8 cellular contexts compared by ENCODE assay signal in the genomic region with DNA sequence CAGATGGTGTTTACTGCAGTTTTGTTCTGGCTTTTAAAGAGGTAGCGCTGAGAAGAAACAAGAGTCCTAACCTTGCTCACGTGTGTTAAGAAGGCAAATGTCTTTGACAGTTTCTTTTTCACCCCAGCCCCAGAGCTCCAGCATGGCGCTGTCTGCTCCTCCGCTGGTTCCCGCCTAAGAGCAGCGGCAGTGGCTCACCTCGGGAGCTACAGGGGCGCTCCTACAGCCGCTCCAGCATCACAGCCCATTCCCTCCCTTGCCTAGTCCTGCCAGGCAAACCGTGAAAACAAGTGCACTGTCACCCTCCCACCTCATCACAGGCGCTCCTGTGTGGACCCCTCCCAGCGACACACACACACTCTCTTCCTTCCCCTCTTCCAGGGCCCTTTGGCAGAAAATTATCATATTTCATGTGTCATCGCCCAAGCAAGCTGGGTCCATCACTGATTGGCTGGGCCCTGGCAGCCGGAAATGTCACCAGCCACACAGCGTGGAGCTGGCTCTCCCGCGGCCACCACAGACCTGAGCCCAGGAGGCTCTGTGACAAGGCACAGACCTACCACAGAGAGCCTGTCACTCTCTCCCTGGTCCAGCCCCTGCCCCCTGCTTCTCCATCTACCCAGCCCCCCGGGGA. TPM values are rescaled to one million over a fixed set of nuclear protein-coding genes. Genes with fewer than 3 reads are reported as not detected.
DNase-seq lines count a peak whose midpoint lies in the region; ATAC-seq and TF ChIP-seq lines count a peak whose summit lies in the region.

No MANE protein-coding gene starts in this region.

- H3K4me3 Mint-ChIP-seq in H9 = peak overlapping the region; percentile 60 to 76
- H3K4me3 Mint-ChIP-seq in progenitor cell of endocrine pancreas (ENCODE audit: low read depth) = peak overlapping the region; percentile 20

- H3K9ac ChIP-seq in H9 (ENCODE audit: extremely low read depth, insufficient read length, low read length) = no peak overlapping the region

- peaks cover 30 to 32% of the 10 kb centered on the region in 2 experiments for H3K4me1 Mint-ChIP-seq in H9
- H3K4me1 Mint-ChIP-seq in progenitor cell of endocrine pancreas (ENCODE audit: low read depth) = peaks cover 22% of the 10 kb centered on the region

- H3K9me3 Mint-ChIP-seq in H9 (peaks cover 6 to 12% of the 10 kb centered on the region in 2 experiments; a peak in 3 of 5 replicates), progenitor cell of endocrine pancreas (ENCODE audit: low read depth) (peaks cover 3% of the 10 kb centered on the region)

- DNase-seq in Daoy (ENCODE audit: low read depth) = peak; percentile 85
- DNase-seq in H9 = peak; percentile 81
- peak; percentile 81 for DNase-seq in NCI-H2227 treated with DMSO at 0.1 percent for 48 hours (lab: John Stamatoyannopoulos, UW)
- DNase-seq in activated CD8-positive, alpha-beta memory T cell treated with anti-CD3 and anti-CD28 coated beads for 48 hours (ENCODE audit: low read depth in 2 of 3, low spot score in 2 of 3) = peak; percentile 45 to 66 (median 62)
- peak; percentile 62 for DNase-seq in germinal center (ENCODE audit: low spot score)
- DNase-seq in progenitor cell of endocrine pancreas (ENCODE audit: low spot score, unreplicated experiment) = no peak

- H3K27ac ChIP-seq in H9 (ENCODE audit: insufficient read length, low read depth, low read length) = no peak overlapping the region

- no peak overlapping the region for H4K8ac ChIP-seq in H9 (replicated peaks; ENCODE audit: insufficient read length, low read depth, low read length)

- ATAC-seq in GM18498 (IDR thresholded peaks at IDR 0.05; ENCODE audit: unreplicated experiment) = no peak
- no peak for ATAC-seq in HG03354 (IDR thresholded peaks at IDR 0.05; ENCODE audit: poor library complexity, severe bottlenecking, unreplicated experiment)

- 0 out of 7 replicates have a peak, but pooled peaks cover 0 to 4% (median 0%) of the 10 kb centered on the region in 3 experiments for H3K36me3 Mint-ChIP-seq in H9 (ENCODE audit: insufficient read depth in 1 of 3, low read depth in 3 of 3)
- no peaks in the 10 kb centered on the region for H3K36me3 Mint-ChIP-seq in progenitor cell of endocrine pancreas (ENCODE audit: insufficient read depth)

- no peak overlapping the region for H2BK5ac ChIP-seq in H9 (ENCODE audit: insufficient read length, low read length)

- no peak overlapping the region for H3K18ac ChIP-seq in H9 (ENCODE audit: insufficient read length, low read depth, low read length)

- no peaks in the 10 kb centered on the region for H3K79me2 ChIP-seq in H9 (ENCODE audit: insufficient read depth, low read length)

- H2AFZ ChIP-seq in H9 (ENCODE audit: low read length) = no peak overlapping the region

- H3K79me1 ChIP-seq in H9 (ENCODE audit: insufficient read depth, low read depth, low read length, poor library complexity, severe bottlenecking) = no peaks in the 10 kb centered on the region

- H4K20me1 ChIP-seq in H9 (ENCODE audit: control insufficient read depth, insufficient read depth, insufficient read length) = no peaks in the 10 kb centered on the region

- no peak overlapping the region for H3K23ac ChIP-seq in H9 (ENCODE audit: insufficient read length, low read depth, low read length)

- peaks cover 12% of the 10 kb centered on the region for H3K23me2 ChIP-seq in H9 (ENCODE audit: insufficient read length, low read depth, low read length, poor library complexity, severe bottlenecking)

- peak overlapping the region; percentile 82 for H3K4me2 ChIP-seq in H9 (ENCODE audit: insufficient read depth, insufficient read length, low read length)

- H3K27ac Mint-ChIP-seq in H9 = no peak overlapping the region; a peak in 1 of 7 replicates
- peak overlapping the region; percentile 38 for H3K27ac Mint-ChIP-seq in progenitor cell of endocrine pancreas

- H3K4me1 ChIP-seq in H9 (ENCODE audit: insufficient read depth, low read length) = peaks cover 7% of the 10 kb centered on the region

- no peak overlapping the region for H2BK20ac ChIP-seq in H9 (ENCODE audit: low read depth, low read length, poor library complexity, severe bottlenecking)

- H2BK12ac ChIP-seq in H9 (ENCODE audit: insufficient read length, low read depth, low read length) = no peak overlapping the region

- H3K14ac ChIP-seq in H9 (ENCODE audit: insufficient read depth, low read length) = no peak overlapping the region; the same call in 1 of the 2 replicates

- H3K27me3 ChIP-seq in H9 (ENCODE audit: insufficient read depth, low read length) = peaks cover 22% of the 10 kb centered on the region

- no peak overlapping the region for H2AK5ac ChIP-seq in H9 (ENCODE audit: insufficient read length, low read length)

- H4K91ac ChIP-seq in H9 (ENCODE audit: insufficient read length, low read depth, low read length) = no peak overlapping the region

- TF ChIP-seq CTCF in H9 (conservative IDR thresholded peaks at IDR 0.05) (no peak), progenitor cell of endocrine pancreas (IDR thresholded peaks at IDR 0.05; ENCODE audit: unreplicated experiment) (no peak)

- no peak overlapping the region for H3K56ac ChIP-seq in H9 (ENCODE audit: insufficient read length, low read depth, low read length)

- no peak overlapping the region for H2BK120ac ChIP-seq in H9 (ENCODE audit: low read depth, low read length, poor library complexity, severe bottlenecking)

- WGBS in H9 (ENCODE audit: extremely low coverage, insufficient read length, low lambda C conversion rate) = no CpG with 5 or more reads among the region's 18 CpGs

- H3K4ac ChIP-seq in H9 (ENCODE audit: low read depth, low read length) = no peak overlapping the region

- no peak overlapping the region for H4K5ac ChIP-seq in H9 (ENCODE audit: insufficient read length, low read depth, low read length)

- no peaks in the 10 kb centered on the region for H3K9me3 ChIP-seq in H9 (ENCODE audit: control insufficient read depth, low read depth, low read length)

- H3T11ph ChIP-seq in H9 (ENCODE audit: low read length) = no peak overlapping the region

- no peak overlapping the region for H2BK15ac ChIP-seq in H9 (ENCODE audit: low read depth, low read length)

- H3K27me3 Mint-ChIP-seq in H9 (ENCODE audit: low read depth) (peaks cover 59% of the 10 kb centered on the region), progenitor cell of endocrine pancreas (peaks cover 56% of the 10 kb centered on the region)

RNA-seq across cellular contexts. Expression of a gene that starts 1.2 kb away (rescaled TPM):
- 7.5 and 9.5 TPM in 2 replicates for total RNA-seq in Daoy (2014; rRNA removed; shearing (Covaris generic))
- total RNA-seq in H9 (2021) = 1.2 and 1.4 TPM in 2 replicates
- 1.1 and 1.6 TPM in 2 replicates for total RNA-seq in progenitor cell of endocrine pancreas
